Comparison of ENCODE assay signal across 8 cellular contexts in the genomic region with DNA sequence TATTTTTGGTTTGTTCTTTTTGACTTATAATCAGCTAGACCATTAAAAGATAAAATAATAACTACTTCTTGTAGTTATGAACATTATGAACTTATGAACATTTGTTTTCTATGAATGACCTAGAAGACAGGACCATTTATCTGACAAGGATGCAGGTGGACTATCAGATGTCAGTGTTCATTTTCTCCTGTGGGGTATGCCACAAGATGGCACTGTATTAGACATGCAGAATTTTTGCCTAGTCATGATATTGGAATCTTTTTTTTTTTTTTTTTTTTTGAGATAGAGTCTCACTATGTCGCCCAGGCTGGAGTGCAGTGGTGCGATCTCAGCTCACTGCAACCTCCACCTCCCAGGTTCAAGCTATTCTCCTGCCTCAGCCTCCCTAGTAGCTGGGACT. TPM values are rescaled to one million over a fixed set of nuclear protein-coding genes. Genes with fewer than 3 reads are reported as not detected.
DNase-seq lines count a peak whose midpoint lies in the region; ATAC-seq, FAIRE-seq and TF ChIP-seq lines count a peak whose summit lies in the region.
"Not testable (repeated sequence)": the region's sequence is repeated elsewhere in the genome, so short reads cannot be mapped to it uniquely, and the experiment has no call there.

No MANE protein-coding gene starts in this region.

- H3K4me1 ChIP-seq in Panc1 (ENCODE audit: control insufficient read depth, insufficient read depth, low read length); endothelial cell of umbilical vein (ENCODE audit: control insufficient read depth, extremely low read depth, insufficient read depth, low read length): not testable (repeated sequence)

- H3K4me2 ChIP-seq in endothelial cell of umbilical vein (ENCODE audit: insufficient read depth, low read length), result not testable (repeated sequence)

- not testable (repeated sequence) for H3K9me1 ChIP-seq in endothelial cell of umbilical vein (replicated peaks; ENCODE audit: control insufficient read depth, extremely low read depth, insufficient read depth, low read length)

- H3K79me2 ChIP-seq in endothelial cell of umbilical vein (ENCODE audit: control insufficient read depth, insufficient read depth, low read length), result not testable (repeated sequence)

- dilution Hi-C loops in endothelial cell of umbilical vein (cut with MboI; ENCODE audit: extremely low pct_ligation_motif_present, low sequenced_read_pairs), result not testable (repeated sequence)

- not testable (repeated sequence) for H3K4me1 Mint-ChIP-seq in type B pancreatic cell (ENCODE audit: unreplicated experiment)

- not testable (repeated sequence) for ATAC-seq in Panc1
- peak; percentile 69 for ATAC-seq in left lobe of liver

- peaks cover 60% of the 10 kb centered on the region for H3K36me3 ChIP-seq in Panc1 (ENCODE audit: control insufficient read depth, insufficient read depth, low read length)
- H3K36me3 ChIP-seq in endothelial cell of umbilical vein (ENCODE audit: control insufficient read depth in 2 of 2, extremely low read depth in 1 of 2, insufficient read depth in 2 of 2, low read length in 2 of 2), result peaks cover 27 to 31% of the 10 kb centered on the region in 2 experiments

- FAIRE-seq in endothelial cell of umbilical vein (lab: Jason Lieb, UNC), result not testable (repeated sequence)

- not testable (repeated sequence) for H4K20me1 ChIP-seq in endothelial cell of umbilical vein (replicated peaks; ENCODE audit: control insufficient read depth, extremely low read depth, insufficient read depth, low read length)

- H3K27ac ChIP-seq in C4-2B, result peak overlapping the region; percentile 46; the same call in 1 of the 2 replicates
- not testable (repeated sequence) for H3K27ac ChIP-seq in Panc1 (ENCODE audit: low read length); VCaP
- H3K27ac ChIP-seq in endothelial cell of umbilical vein (ENCODE audit: insufficient read depth, low read depth, low read length), result peak overlapping the region; percentile 16

- in situ Hi-C loops in GM13976 (cut with MboI; ENCODE audit: low sequenced_read_pairs, unreplicated experiment); Panc1 (cut with HindIII; ENCODE audit: low pct_unique_long_range_greater_than_20kb, low sequenced_read_pairs): not testable (repeated sequence)

- CTCF ChIA-PET in Panc1 (lab: Charles Lee), result not testable (repeated sequence)
- CTCF ChIA-PET in endothelial cell of umbilical vein (lab: Charles Lee), result interaction anchor here (0.6 to 4.0 kb wide), 7 partner anchors 13 to 289 kb away, joined by 3 to 17 read pairs (median 3); no protein-coding TSS in a partner anchor

- not testable (repeated sequence) for H3K27ac Mint-ChIP-seq in type B pancreatic cell

- H3K27me3 Mint-ChIP-seq in type B pancreatic cell, result not testable (repeated sequence)

- not testable (repeated sequence) for H2AFZ ChIP-seq in endothelial cell of umbilical vein (ENCODE audit: low read depth, low read length)

- intact Hi-C loops in Panc1 (cut with micrococcal nuclease; ENCODE audit: unreplicated experiment), result loop anchor here (5.0 kb wide), 1 partner anchor 192 kb away; no protein-coding TSS in a partner anchor
- intact Hi-C loops in endothelial cell of umbilical vein (cut with micrococcal nuclease), result loop anchor here (1.0 kb wide), 1 partner anchor 190 kb away; no protein-coding TSS in a partner anchor

- not testable (repeated sequence) for DNase-seq in GM13976 (ENCODE audit: low spot score); LNCaP clone FGC (ENCODE audit: low read depth); Panc1 (ENCODE audit: low read depth, low spot score); left lobe of liver (ENCODE audit: low spot score); type B pancreatic cell (ENCODE audit: extremely low spot score, unreplicated experiment)
- peak; percentile 28 for DNase-seq in endothelial cell of umbilical vein (ENCODE audit: low read depth, low spot score)

- BruUV-seq in Panc1 (replicated peaks; lab: Mats Ljungman, UMichigan); endothelial cell of umbilical vein (replicated peaks; lab: Mats Ljungman, UMichigan): not testable (repeated sequence)

- POLR2A ChIA-PET in Panc1 (lab: Charles Lee); endothelial cell of umbilical vein (lab: Charles Lee): not testable (repeated sequence)

- not testable (repeated sequence) for H3K9me3 Mint-ChIP-seq in type B pancreatic cell

- not testable (repeated sequence) for H3K9ac ChIP-seq in endothelial cell of umbilical vein (replicated peaks; ENCODE audit: extremely low read depth, insufficient read depth, low read length)

- H3K4me3 Mint-ChIP-seq in type B pancreatic cell, result not testable (repeated sequence)

- H3K9me3 ChIP-seq in Panc1 (ENCODE audit: control insufficient read depth, insufficient read depth, low read depth, low read length); endothelial cell of umbilical vein (replicated peaks; ENCODE audit: control insufficient read depth, insufficient read depth, low read length): not testable (repeated sequence)

- H3K4me3 ChIP-seq in LNCaP clone FGC (ENCODE audit: low read depth, low read length); Panc1 (ENCODE audit: low read depth in 2 of 2, low read length in 2 of 2); endothelial cell of umbilical vein (replicated peaks in 1 of 3; ENCODE audit: insufficient read depth in 1 of 3, low read depth in 1 of 3, low read length in 3 of 3): not testable (repeated sequence)

- not testable (repeated sequence) for H3K27me3 ChIP-seq in Panc1 (ENCODE audit: control insufficient read depth, insufficient read depth, low read length); endothelial cell of umbilical vein (ENCODE audit: control insufficient read depth in 2 of 2, insufficient read depth in 2 of 2, low read length in 2 of 2)

- TF ChIP-seq CTCF in C4-2B (conservative IDR thresholded peaks at IDR 0.05) (peak; percentile 51), GM13976 (IDR thresholded peaks at IDR 0.05; ENCODE audit: borderline replicate concordance, control extremely low read depth, extremely low read depth, insufficient read depth, missing control alignments) (peak; percentile 10), LNCaP clone FGC (IDR thresholded peaks at IDR 0.05; ENCODE audit: control insufficient read depth, extremely low read depth, insufficient read depth) (peak; percentile 38), Panc1 (IDR thresholded peaks at IDR 0.05) (peak; percentile 60), VCaP (conservative IDR thresholded peaks at IDR 0.05) (peak; percentile 73), endothelial cell of umbilical vein (IDR thresholded peaks at IDR 0.05; ENCODE audit: extremely low read depth in 1 of 2, insufficient read depth in 1 of 2, low read depth in 1 of 2, low read length in 2 of 2) (peak; percentile 21 to 26), type B pancreatic cell (conservative IDR thresholded peaks at IDR 0.05) (peak; percentile 39)

- peaks cover 42% of the 10 kb centered on the region for H3K36me3 Mint-ChIP-seq in type B pancreatic cell

- TF ChIP-seq POLR2A in endothelial cell of umbilical vein (IDR thresholded peaks at IDR 0.05; ENCODE audit: low read depth, low read length), result not testable (repeated sequence)

RNA-seq across cellular contexts. Expression of a gene that starts 10.2 kb away (rescaled TPM):
- total RNA-seq in Panc1 (2021; ENCODE audit: unreplicated experiment) (61.7 TPM), endothelial cell of umbilical vein (68.6 and 70.8 TPM in 2 replicates), left lobe of liver (13.3 TPM), type B pancreatic cell (ENCODE audit: low replicate concordance) (33.5 and 33.6 TPM in 2 replicates)
- 98.8 TPM for polyA plus RNA-seq in Panc1 (2012; ENCODE audit: insufficient read length)
- polyA plus RNA-seq in endothelial cell of umbilical vein, result 76.8 and 154 TPM in 2 replicates
- 167 and 241 TPM in 2 replicates for polyA plus RNA-seq in endothelial cell of umbilical vein (2011; cell fraction: cytosol; rRNA removed)
- 122 and 217 TPM in 2 replicates for polyA plus RNA-seq in endothelial cell of umbilical vein (2011; cell fraction: nucleus; rRNA removed)
- 83.4 and 107 TPM in 2 replicates for polyA plus RNA-seq in endothelial cell of umbilical vein (2012)
- 46.2 and 52.3 TPM in 2 replicates for polyA minus RNA-seq in endothelial cell of umbilical vein
- 34.9 TPM for polyA minus RNA-seq in endothelial cell of umbilical vein (2011; cell fraction: cytosol; rRNA and poly(A)+ RNA removed)
- polyA minus RNA-seq in endothelial cell of umbilical vein (2011; cell fraction: nucleus; rRNA and poly(A)+ RNA removed), result 23.5 and 33.9 TPM in 2 replicates

Comparison
In these comparisons a context has a peak if more than half of its experiments do, and no peak if none do; other contexts are left out.
1. CTCF ChIP-seq: peak in every context shown above with its lines; median percentile 73 in VCaP; 60 in Panc1; 51 in C4-2B; 39 in type B pancreatic cell; 38 in LNCaP clone FGC; 24 in endothelial cell of umbilical vein; 10 in GM13976.